Comparison of ENCODE assay signal across 10 cellular contexts in the genomic region with DNA sequence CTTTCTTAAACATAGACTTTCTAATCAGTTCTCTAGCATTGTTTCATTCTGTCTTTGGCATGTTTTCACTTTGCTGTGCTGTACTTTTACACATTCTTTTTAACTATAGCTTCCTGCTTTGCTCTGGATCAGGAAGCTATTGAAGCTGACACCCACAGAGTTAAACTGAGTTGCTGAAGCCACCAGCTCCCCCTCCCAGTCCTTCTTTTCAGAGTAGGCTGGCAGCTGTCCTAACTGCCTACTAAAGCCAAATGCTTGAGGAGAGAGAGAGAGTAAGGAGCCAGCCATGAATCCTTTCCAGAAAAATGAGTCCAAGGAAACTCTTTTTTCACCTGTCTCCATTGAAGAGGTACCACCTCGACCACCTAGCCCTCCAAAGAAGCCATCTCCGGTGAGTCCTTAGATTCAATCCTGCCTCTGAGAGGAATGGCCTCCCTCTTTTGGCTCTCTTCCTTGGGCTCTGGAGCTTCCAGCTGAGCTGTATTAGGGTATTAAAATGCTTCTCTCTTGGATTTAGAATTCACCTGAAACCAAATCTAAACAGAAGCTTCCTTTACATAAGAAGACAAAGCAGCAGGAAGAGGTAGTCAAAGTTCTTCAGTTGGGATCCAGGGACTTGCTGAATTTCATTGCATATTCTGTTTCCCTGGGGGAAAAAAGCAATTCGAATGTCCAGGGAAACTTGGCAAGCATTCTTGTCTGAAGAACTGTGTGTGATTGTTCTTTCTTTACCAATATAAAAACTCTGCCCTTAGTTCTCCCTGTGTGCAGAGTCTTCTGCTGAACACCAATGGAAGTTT. TPM values are rescaled to one million over a fixed set of nuclear protein-coding genes. Genes with fewer than 3 reads are reported as not detected.
DNase-seq lines count a peak whose midpoint lies in the region; ATAC-seq, FAIRE-seq and TF ChIP-seq lines count a peak whose summit lies in the region.
"Had no signal": no experiment of that assay in that cellular context is flagged by ENCODE, and none has a peak within 500 bp of the region (broad histone marks: within the 10 kb centered on the region; RNA-seq: fewer than 3 reads in every experiment).

Gene SLC15A2 (plus strand): TSS at position 211 of the 800 bp plus-strand sequence. CDS start 76 bp downstream, at position 287.

- no peaks in the 10 kb centered on the region for H3K9me1 ChIP-seq in keratinocyte (ENCODE audit: control insufficient read depth, extremely low read depth, insufficient read depth, low read length)

- dilution Hi-C loops in keratinocyte (cut with MboI; ENCODE audit: extremely low pct_ligation_motif_present, low sequenced_read_pairs), result no loop called here

- H3K9me3 ChIP-seq in Karpas-422 (ENCODE audit: low read length) (no peaks in the 10 kb centered on the region), keratinocyte (ENCODE audit: control insufficient read depth, low read depth, low read length) (no peaks in the 10 kb centered on the region)

- H3K9ac ChIP-seq in Karpas-422 (ENCODE audit: low read length) (no peak within 1 kb of the TSS), keratinocyte (ENCODE audit: control insufficient read depth, extremely low read depth, insufficient read depth, low read length) (no peak within 1 kb of the TSS)

- intact Hi-C loops in sciatic nerve (cut with DNase I), result no loop called here

- H2AFZ ChIP-seq in Karpas-422 (ENCODE audit: low read length), result no peak within 1 kb of the TSS
- H2AFZ ChIP-seq in keratinocyte (ENCODE audit: control insufficient read depth, low read length), result peak within 1 kb of the TSS; percentile 25

- H3K27me3 ChIP-seq in Karpas-422 (ENCODE audit: low read length) (no peaks in the 10 kb centered on the region), keratinocyte (ENCODE audit: control insufficient read depth, extremely low read depth, insufficient read depth, low read length) (no peaks in the 10 kb centered on the region)

- H3K4me1 ChIP-seq in Karpas-422 (ENCODE audit: low read length), result no peaks in the 10 kb centered on the region
- H3K4me1 ChIP-seq in keratinocyte (ENCODE audit: control insufficient read depth, extremely low read depth, insufficient read depth, low read length), result no peaks in the 10 kb centered on the region

- no peak for DNase-seq in Karpas-422
- no peak for DNase-seq in keratinocyte (ENCODE audit: low read depth, low spot score)
- no peak for DNase-seq in sciatic nerve (ENCODE audit: low spot score)
- no peak for DNase-seq in NCI-H187 (lab: John Stamatoyannopoulos, UW)
- DNase-seq: NCI-H2171 treated with DMSO at 0.1 percent for 48 hours; stimulated activated CD4-positive, alpha-beta T cell treated with anti-CD3 and anti-CD28 coated beads, Interleukin-2, amount 100 ng/mL, for 48 hours had no signal

- no peak for FAIRE-seq in keratinocyte (lab: Jason Lieb, UNC)

- H3K79me2 ChIP-seq in Karpas-422 (ENCODE audit: low read length), result no peaks in the 10 kb centered on the region
- H3K79me2 ChIP-seq in keratinocyte (ENCODE audit: control insufficient read depth, insufficient read depth, low read length), result no peaks in the 10 kb centered on the region

- H3K4me3 ChIP-seq in Karpas-422 (ENCODE audit: low read length) (no peak within 1 kb of the TSS), keratinocyte (ENCODE audit: control insufficient read depth in 2 of 3, extremely low read depth in 1 of 3, insufficient read depth in 2 of 3, low read depth in 1 of 3, low read length in 3 of 3) (no peak within 1 kb of the TSS)

- no peak for TF ChIP-seq CTCF in keratinocyte (optimal IDR thresholded peaks at IDR 0.05 in 1 of 3, IDR thresholded peaks at IDR 0.05 in 1 of 3, conservative IDR thresholded peaks at IDR 0.05 in 1 of 3; ENCODE audit: extremely low read depth in 1 of 3, insufficient read depth in 2 of 3, low read length in 3 of 3)

- ATAC-seq in sciatic nerve, result peak; percentile 57
- no peak for ATAC-seq in GM19395 (IDR thresholded peaks at IDR 0.05; ENCODE audit: unreplicated experiment)
- no peak for ATAC-seq in HG02610 (IDR thresholded peaks at IDR 0.05; ENCODE audit: unreplicated experiment)
- ATAC-seq in HG03342 (IDR thresholded peaks at IDR 0.05; ENCODE audit: unreplicated experiment), result no peak

- H3K4me2 ChIP-seq in Karpas-422 (ENCODE audit: low read depth, low read length, poor library complexity, severe bottlenecking) (no peak within 1 kb of the TSS), keratinocyte (ENCODE audit: control insufficient read depth, extremely low read depth, insufficient read depth, low read depth, low read length) (no peak within 1 kb of the TSS)

- H4K20me1 ChIP-seq in Karpas-422 (ENCODE audit: insufficient read depth, low read depth, low read length) (no peaks in the 10 kb centered on the region), keratinocyte (ENCODE audit: control insufficient read depth, extremely low read depth, insufficient read depth, low read length) (no peaks in the 10 kb centered on the region)

- peaks cover 18% of the 10 kb centered on the region for H3K36me3 ChIP-seq in Karpas-422 (ENCODE audit: insufficient read depth, low read length)
- no peaks in the 10 kb centered on the region for H3K36me3 ChIP-seq in keratinocyte (ENCODE audit: control insufficient read depth in 2 of 2, extremely low read depth in 1 of 2, insufficient read depth in 2 of 2, low read length in 2 of 2)

- H3K27ac ChIP-seq in Karpas-422 (ENCODE audit: low read length), result no peak within 1 kb of the TSS
- H3K27ac ChIP-seq in cingulate gyrus (ENCODE audit: low read depth, low read length), result peak within 1 kb of the TSS; percentile 76
- H3K27ac ChIP-seq in keratinocyte (ENCODE audit: control insufficient read depth, insufficient read depth, low read length), result no peak within 1 kb of the TSS

- H3K9me2 ChIP-seq in Karpas-422 (replicated peaks; ENCODE audit: insufficient read depth, low read length), result no peaks in the 10 kb centered on the region

RNA-seq across cellular contexts. Expression of gene SLC15A2, which starts in this region (rescaled TPM):
- total RNA-seq in Karpas-422 (2014; rRNA removed; shearing (Covaris generic); ENCODE audit: low replicate concordance), result 5.6 and 17.3 TPM in 2 replicates
- 1.6 to 3.4 TPM (median 2.6 TPM) in 3 replicates for polyA plus RNA-seq in keratinocyte
- polyA plus RNA-seq in keratinocyte (2011; ENCODE audit: low read depth), result 0.92 TPM
- polyA plus RNA-seq in keratinocyte (2011; cell fraction: cytosol; rRNA removed), result 1.2 and 1.5 TPM in 2 replicates
- 4.3 and 5.4 TPM in 2 replicates for polyA plus RNA-seq in keratinocyte (2011; cell fraction: nucleus; rRNA removed)
- 0.96 and 2.3 TPM in 2 replicates for polyA plus RNA-seq in keratinocyte (2012; ENCODE audit: low replicate concordance)
- 0.26 to 12.6 TPM (median 5.3 TPM) in 3 replicates for polyA minus RNA-seq in keratinocyte
- 1.5 TPM for polyA minus RNA-seq in keratinocyte (2011; cell fraction: cytosol; rRNA and poly(A)+ RNA removed)
- polyA minus RNA-seq in keratinocyte (2011; cell fraction: nucleus; rRNA and poly(A)+ RNA removed), result 6.4 and 10.7 TPM in 2 replicates
- 2.6 TPM for total RNA-seq in sciatic nerve
